Comparison of ENCODE assay signal across 37 cellular contexts in genomic region chr2:167616997-167617396, GRCh38.
DNase-seq lines count a peak whose midpoint lies in the region; ATAC-seq, FAIRE-seq and TF ChIP-seq lines count a peak whose summit lies in the region.
"Had no signal": no experiment of that assay in that cellular context is flagged by ENCODE, and none has a peak within 500 bp of the region (broad histone marks: within the 10 kb centered on the region; RNA-seq: fewer than 3 reads in every experiment).

No MANE protein-coding gene starts in this region.

- H2BK5ac ChIP-seq in H1 (ENCODE audit: low read depth, low read length) = no peak overlapping the region
- H2BK5ac ChIP-seq in neuronal stem cell (ENCODE audit: low read length) = no peak overlapping the region

- no peaks in the 10 kb centered on the region for H3K79me1 ChIP-seq in H1 (ENCODE audit: low read depth, low read length)
- H3K79me1 ChIP-seq in neuronal stem cell (ENCODE audit: low read depth, low read length) = no peaks in the 10 kb centered on the region

- POLR2A ChIA-PET in WTC11 (lab: Charles Lee) = no interaction called here
- POLR2A ChIA-PET in H1 (lab: Charles Lee; ENCODE audit: partially characterized antibody) = interaction anchor here (0.5 to 1.3 kb wide), 2 partner anchors 9 to 343 kb away, joined by 3 to 5 read pairs; no protein-coding TSS in a partner anchor

- no peak for TF ChIP-seq RAD21 in H1 (IDR thresholded peaks at IDR 0.05 in 1 of 2, conservative IDR thresholded peaks at IDR 0.05 in 1 of 2; ENCODE audit: low read depth in 2 of 2, low read length in 2 of 2)

- H3K4ac ChIP-seq in H1 (replicated peaks; ENCODE audit: insufficient read length, low read depth, low read length) (no peak overlapping the region), neuronal stem cell (ENCODE audit: low read length) (no peak overlapping the region)

- H4K5ac ChIP-seq in H1 (ENCODE audit: insufficient read length, low read depth, low read length) = peak overlapping the region; percentile 44

- TF ChIP-seq EP300 in H1 (IDR thresholded peaks at IDR 0.05; ENCODE audit: borderline replicate concordance in 1 of 2, low read depth in 2 of 2, low read length in 2 of 2) = no peak

- no peak overlapping the region for H3K27ac ChIP-seq in H1 (ENCODE audit: low read depth, low read length)
- H3K27ac ChIP-seq in neuronal stem cell (replicated peaks; ENCODE audit: low read length) = peak overlapping the region; percentile 23
- H3K27ac ChIP-seq: 22Rv1; A549; BLaER1; BLaER1 treated with 17β-estradiol and CSF1 and Interleukin-3, amounts not matched to agents 10 nM and 100 nM; C4-2B had no signal

- H3K56ac ChIP-seq in H1 (replicated peaks; ENCODE audit: insufficient read length, low read depth, low read length) = no peak overlapping the region

- CTCF ChIA-PET in WTC11 (lab: Charles Lee) (no interaction called here), H1 (lab: Charles Lee; ENCODE audit: partially characterized antibody) (interaction anchor here (0.7 kb wide), 1 partner anchor 712 kb away, joined by 3 read pairs; no protein-coding TSS in a partner anchor)

- H3K27me3 ChIP-seq in H1 (replicated peaks in 1 of 4; ENCODE audit: control insufficient read depth in 3 of 4, extremely low read depth in 1 of 4, insufficient read depth in 3 of 4, low read length in 3 of 4) (no peaks in the 10 kb centered on the region), neuronal stem cell (ENCODE audit: control insufficient read depth in 3 of 3, insufficient read depth in 3 of 3, low read depth in 1 of 3, low read length in 3 of 3) (no peaks in the 10 kb centered on the region)
- H3K27me3 ChIP-seq: BE2C; BLaER1; BLaER1 treated with 17β-estradiol and CSF1 and Interleukin-3, amounts not matched to agents 10 nM and 100 nM had no signal

- H3K4me2 ChIP-seq in H1 (ENCODE audit: insufficient read depth in 1 of 2, low read depth in 2 of 2, low read length in 2 of 2) (no peak overlapping the region), neuronal stem cell (ENCODE audit: insufficient read depth, low read length, poor library complexity, severe bottlenecking) (no peak overlapping the region)
- H3K4me2 ChIP-seq: A549; BLaER1; BLaER1 treated with 17β-estradiol and CSF1 and Interleukin-3, amounts not matched to agents 10 nM and 100 nM had no signal

- no peak overlapping the region for H3K4me3 Mint-ChIP-seq in WTC11
- H3K4me3 Mint-ChIP-seq: B cell; CD14-positive monocyte; CD4-positive, alpha-beta memory T cell; CD4-positive, alpha-beta T cell; CD4-positive, CD25-positive, alpha-beta regulatory T cell; CD8-positive, alpha-beta memory T cell; CD8-positive, alpha-beta T cell had no signal

- H3K27ac Mint-ChIP-seq in WTC11 = no peak overlapping the region
- H3K27ac Mint-ChIP-seq: B cell; CD14-positive monocyte; CD4-positive, alpha-beta memory T cell; CD4-positive, alpha-beta T cell; CD4-positive, CD25-positive, alpha-beta regulatory T cell; CD8-positive, alpha-beta memory T cell; CD8-positive, alpha-beta T cell had no signal

- H3K36me3 ChIP-seq in H1 (ENCODE audit: control insufficient read depth in 2 of 4, insufficient read depth in 4 of 4, low read length in 3 of 4) = no peaks in the 10 kb centered on the region
- H3K36me3 ChIP-seq in neuronal stem cell (replicated peaks in 1 of 2; ENCODE audit: control insufficient read depth in 2 of 2, insufficient read depth in 2 of 2, low read length in 2 of 2) = no peaks in the 10 kb centered on the region
- H3K36me3 ChIP-seq: BE2C; BLaER1; BLaER1 treated with 17β-estradiol and CSF1 and Interleukin-3, amounts not matched to agents 10 nM and 100 nM had no signal

- peaks cover 5% of the 10 kb centered on the region; the same call in 1 of the 2 replicates for H3K36me3 Mint-ChIP-seq in WTC11
- H3K36me3 Mint-ChIP-seq: CD14-positive monocyte; CD4-positive, alpha-beta memory T cell; CD4-positive, CD25-positive, alpha-beta regulatory T cell; CD8-positive, alpha-beta memory T cell; CD8-positive, alpha-beta T cell had no signal

- no peak for TF ChIP-seq POLR2A in H1 (IDR thresholded peaks at IDR 0.05; ENCODE audit: control extremely low read depth in 1 of 2, low read depth in 2 of 2, low read length in 2 of 2)

- H3K23ac ChIP-seq in H1 (ENCODE audit: insufficient read length) = no peak overlapping the region
- no peak overlapping the region for H3K23ac ChIP-seq in neuronal stem cell (ENCODE audit: low read depth, low read length, poor library complexity)

- H2AFZ ChIP-seq in H1 (ENCODE audit: low read length) = no peak overlapping the region
- no peak overlapping the region for H2AFZ ChIP-seq in neuronal stem cell (ENCODE audit: low read length)

- H2BK120ac ChIP-seq in H1 (replicated peaks; ENCODE audit: low read depth, low read length) = no peak overlapping the region
- no peak overlapping the region for H2BK120ac ChIP-seq in neuronal stem cell (ENCODE audit: low read depth, low read length)

- no peaks in the 10 kb centered on the region for H4K20me1 ChIP-seq in H1 (replicated peaks in 1 of 2; ENCODE audit: control insufficient read depth in 1 of 2, insufficient read depth in 2 of 2, low read length in 2 of 2)
- H4K20me1 ChIP-seq: BLaER1; BLaER1 treated with 17β-estradiol and CSF1 and Interleukin-3, amounts not matched to agents 10 nM and 100 nM had no signal

- no peak for DNase-seq in WTC11 (ENCODE audit: low spot score)
- no peak for DNase-seq in H1 (ENCODE audit: low read depth in 1 of 2, low spot score in 2 of 2)
- DNase-seq in foreskin melanocyte = peak; percentile 67
- DNase-seq in neuronal stem cell (ENCODE audit: low spot score) = no peak
- no peak for DNase-seq in medulla oblongata (ENCODE audit: extremely low spot score)
- DNase-seq in NCI-H774 (lab: John Stamatoyannopoulos, UW) = no peak
- DNase-seq in D341Med (ENCODE audit: low spot score) = no peak
- DNase-seq in ecto neural progenitor cell (ENCODE audit: low spot score) = no peak
- DNase-seq: 8988T; ACHN; AML-193; BE2C; C1 segment of cervical spinal cord; Caco-2; Calu3; CD4-positive, alpha-beta memory T cell; CD4-positive, alpha-beta T cell; CD4-positive, CD25-positive, alpha-beta regulatory T cell; CD8-positive, alpha-beta memory T cell; CD8-positive, alpha-beta T cell; COR-L47; DMS 273 treated with DMSO at 0.1 percent for 48 hours; DMS153; DMS53; DMS79; DMS79 treated with DMSO at 0.1 percent for 48 hours; DND-41; EL had no signal

- H3K9me3 Mint-ChIP-seq in WTC11 = peaks cover 5% of the 10 kb centered on the region
- H3K9me3 Mint-ChIP-seq: CD4-positive, alpha-beta T cell had no signal

- H3K4me1 ChIP-seq in H1 (replicated peaks in 1 of 4; ENCODE audit: control insufficient read depth in 3 of 4, insufficient read depth in 4 of 4, low read length in 3 of 4) (no peaks in the 10 kb centered on the region), neuronal stem cell (ENCODE audit: control insufficient read depth in 2 of 2, insufficient read depth in 1 of 2, low read depth in 1 of 2, low read length in 2 of 2) (peaks cover 0 to 2% of the 10 kb centered on the region in 2 donors)
- H3K4me1 ChIP-seq: A549; BE2C; BLaER1; BLaER1 treated with 17β-estradiol and CSF1 and Interleukin-3, amounts not matched to agents 10 nM and 100 nM; Caco-2 had no signal

- H3K23me2 ChIP-seq in H1 (ENCODE audit: low read depth, low read length) = no peaks in the 10 kb centered on the region

- H2BK12ac ChIP-seq in H1 (ENCODE audit: low read depth, low read length) (no peak overlapping the region), neuronal stem cell (ENCODE audit: low read length) (no peak overlapping the region)

- H2BK20ac ChIP-seq in H1 (ENCODE audit: low read length) = no peak overlapping the region

- ATAC-seq in WTC11 = no peak
- ATAC-seq: A549; CD8-positive, alpha-beta T cell had no signal

- peaks cover 4% of the 10 kb centered on the region for H3K4me1 Mint-ChIP-seq in WTC11
- H3K4me1 Mint-ChIP-seq: B cell; CD14-positive monocyte; CD4-positive, alpha-beta memory T cell; CD4-positive, CD25-positive, alpha-beta regulatory T cell; CD8-positive, alpha-beta memory T cell had no signal

- no peak overlapping the region for H4K8ac ChIP-seq in H1 (ENCODE audit: extremely low read depth, insufficient read depth, low read length)
- no peak overlapping the region for H4K8ac ChIP-seq in neuronal stem cell (ENCODE audit: low read depth, low read length)

- no peak for FAIRE-seq in H1 (lab: Jason Lieb, UNC)
- FAIRE-seq: A204.1, A549, D721Med had no signal

- H3K14ac ChIP-seq in H1 (ENCODE audit: insufficient read length) (no peak overlapping the region), neuronal stem cell (ENCODE audit: low read length) (no peak overlapping the region)

- H3K27me3 Mint-ChIP-seq in WTC11 (ENCODE audit: low read depth) = no peaks in the 10 kb centered on the region
- H3K27me3 Mint-ChIP-seq: B cell; CD4-positive, alpha-beta memory T cell; CD4-positive, CD25-positive, alpha-beta regulatory T cell; CD8-positive, alpha-beta memory T cell had no signal

- H4K91ac ChIP-seq in H1 (replicated peaks; ENCODE audit: insufficient read length, low read length) (no peak overlapping the region), neuronal stem cell (ENCODE audit: low read depth, low read length, poor library complexity) (no peak overlapping the region)

- no peak overlapping the region for H3K18ac ChIP-seq in H1 (ENCODE audit: extremely low read depth, low read length)
- H3K18ac ChIP-seq in neuronal stem cell (ENCODE audit: low read length) = no peak overlapping the region

- H2AK5ac ChIP-seq in H1 (ENCODE audit: low read depth, low read length) (no peak overlapping the region), neuronal stem cell (ENCODE audit: low read depth, low read length) (no peak overlapping the region)

- H2BK15ac ChIP-seq in H1 (ENCODE audit: low read length) (no peak overlapping the region), neuronal stem cell (ENCODE audit: low read length) (no peak overlapping the region)

- H3K9me3 ChIP-seq in H1 (ENCODE audit: insufficient read depth in 2 of 2, low read depth in 1 of 2, low read length in 1 of 2) (no peaks in the 10 kb centered on the region), neuronal stem cell (replicated peaks in 1 of 2; ENCODE audit: control insufficient read depth in 2 of 2, insufficient read depth in 1 of 2, low read depth in 1 of 2, low read length in 2 of 2) (no peaks in the 10 kb centered on the region)
- H3K9me3 ChIP-seq: A549, BE2C, BLaER1, Caco-2 had no signal

- H3K79me2 ChIP-seq in H1 (ENCODE audit: control insufficient read depth in 1 of 2, insufficient read depth in 2 of 2, low read length in 2 of 2) = no peaks in the 10 kb centered on the region

- TF ChIP-seq CTCF in WTC11 (IDR thresholded peaks at IDR 0.05) = no peak
- no peak for TF ChIP-seq CTCF in H1 (IDR thresholded peaks at IDR 0.05; ENCODE audit: control extremely low read depth in 1 of 3, insufficient read depth in 1 of 3, low read depth in 1 of 3, low read length in 3 of 3)

- H3K4me3 ChIP-seq in H1 (ENCODE audit: extremely low read depth in 1 of 4, insufficient read depth in 2 of 4, low read depth in 3 of 4, low read length in 4 of 4) (no peak overlapping the region), neuronal stem cell (ENCODE audit: low read length in 2 of 2) (no peak overlapping the region)
- H3K4me3 ChIP-seq: A549; BLaER1; BLaER1 treated with 17β-estradiol and CSF1 and Interleukin-3, amounts not matched to agents 10 nM and 100 nM had no signal

- no peak overlapping the region for H3K9ac ChIP-seq in H1 (replicated peaks in 1 of 4; ENCODE audit: extremely low read depth in 1 of 4, low read depth in 3 of 4, low read length in 3 of 4)
- no peak overlapping the region for H3K9ac ChIP-seq in neuronal stem cell (ENCODE audit: low read depth, low read length, poor library complexity)
- H3K9ac ChIP-seq: BLaER1; BLaER1 treated with 17β-estradiol and CSF1 and Interleukin-3, amounts not matched to agents 10 nM and 100 nM had no signal
